31 cellular contexts compared by ENCODE assay signal in genomic region chr1:91655912-91656449, GRCh38.
"Had no signal": no experiment of that assay in that cellular context is flagged by ENCODE, and none has a peak within 500 bp of the region (broad histone marks: within the 10 kb centered on the region; RNA-seq: fewer than 3 reads in every experiment).

No MANE protein-coding gene starts in this region.

- H3K27me3 ChIP-seq: brain microvascular endothelial cell, esophagus muscularis mucosa, foreskin keratinocyte, gastrocnemius medialis, heart left ventricle had no signal

- H3K27ac Mint-ChIP-seq: activated CD4-positive, alpha-beta memory T cell treated with anti-CD3 and anti-CD28 coated beads, Interleukin-2, amount 10 ng/mL, durations not matched to agents 7 days and 5 days; activated CD4-positive, alpha-beta T cell treated with anti-CD3 and anti-CD28 coated beads for 36 hours; activated CD4-positive, alpha-beta T cell treated with anti-CD3 and anti-CD28 coated beads, Interleukin-2, amount 10 ng/mL, durations not matched to agents 7 days and 5 days; activated naive CD4-positive, alpha-beta T cell treated with anti-CD3 and anti-CD28 coated beads, Interleukin-2, amount 10 ng/mL, durations not matched to agents 7 days and 5 days; activated naive CD4-positive, alpha-beta T cell treated with anti-CD3 and anti-CD28 coated beads, Interleukin-2, amount 50 U/mL, for 72 hours; activated naive CD8-positive, alpha-beta T cell treated with anti-CD3 and anti-CD28 coated beads, Interleukin-2, amount 10 ng/mL, durations not matched to agents 7 days and 5 days; activated T-cell treated with anti-CD3 and anti-CD28 coated beads, Interleukin-2, amount 50 U/mL, for 24 hours; activated T-cell treated with anti-CD3 and anti-CD28 coated beads, Interleukin-2, amount 50 U/mL, for 72 hours; T-helper 17 cell; T-helper 2 cell treated with Interferon-gamma antibody and Interleukin-4, amounts not matched to agents 5 μg/mL and 100 μg/mL, for 36 hours had no signal

- H3K4me3 Mint-ChIP-seq: activated CD4-positive, alpha-beta memory T cell treated with anti-CD3 and anti-CD28 coated beads, Interleukin-2, amount 10 ng/mL, durations not matched to agents 7 days and 5 days; activated CD4-positive, alpha-beta T cell treated with anti-CD3 and anti-CD28 coated beads for 36 hours; activated CD4-positive, alpha-beta T cell treated with anti-CD3 and anti-CD28 coated beads, Interleukin-2, amount 10 ng/mL, durations not matched to agents 7 days and 5 days; activated naive CD4-positive, alpha-beta T cell treated with anti-CD3 and anti-CD28 coated beads, Interleukin-2, amount 10 ng/mL, durations not matched to agents 7 days and 5 days; activated naive CD8-positive, alpha-beta T cell treated with anti-CD3 and anti-CD28 coated beads, Interleukin-2, amount 10 ng/mL, durations not matched to agents 7 days and 5 days; activated T-cell treated with anti-CD3 and anti-CD28 coated beads, Interleukin-2, amount 50 U/mL, for 24 hours; activated T-cell treated with anti-CD3 and anti-CD28 coated beads, Interleukin-2, amount 50 U/mL, for 72 hours; central memory CD8-positive, alpha-beta T cell; effector memory CD8-positive, alpha-beta T cell; T-helper 17 cell; T-helper 2 cell treated with Interferon-gamma antibody and Interleukin-4, amounts not matched to agents 5 μg/mL and 100 μg/mL, for 36 hours had no signal

- H3K4me3 ChIP-seq: esophagus muscularis mucosa, gastrocnemius medialis, heart left ventricle had no signal

- H3K27me3 Mint-ChIP-seq: activated CD4-positive, alpha-beta memory T cell treated with anti-CD3 and anti-CD28 coated beads, Interleukin-2, amount 10 ng/mL, durations not matched to agents 7 days and 5 days; activated CD4-positive, alpha-beta T cell treated with anti-CD3 and anti-CD28 coated beads for 36 hours; activated naive CD4-positive, alpha-beta T cell treated with anti-CD3 and anti-CD28 coated beads, Interleukin-2, amount 10 ng/mL, durations not matched to agents 7 days and 5 days; activated naive CD8-positive, alpha-beta T cell treated with anti-CD3 and anti-CD28 coated beads, Interleukin-2, amount 10 ng/mL, durations not matched to agents 7 days and 5 days; activated T-cell treated with anti-CD3 and anti-CD28 coated beads, Interleukin-2, amount 50 U/mL, for 24 hours; central memory CD8-positive, alpha-beta T cell; effector memory CD8-positive, alpha-beta T cell; T-helper 17 cell had no signal

- ATAC-seq: activated CD4-positive, alpha-beta T cell treated with anti-CD3 and anti-CD28 coated beads for 36 hours; activated naive CD4-positive, alpha-beta T cell treated with anti-CD3 and anti-CD28 coated beads, Interleukin-2, amount 50 U/mL, for 72 hours; activated T-cell treated with anti-CD3 and anti-CD28 coated beads, Interleukin-2, amount 50 U/mL, for 72 hours; effector memory CD8-positive, alpha-beta T cell; foreskin keratinocyte; gastrocnemius medialis; heart left ventricle; T-helper 17 cell had no signal

- H3K9me3 Mint-ChIP-seq: effector memory CD8-positive, alpha-beta T cell had no signal

- H3K27ac ChIP-seq: brain microvascular endothelial cell, esophagus muscularis mucosa, foreskin keratinocyte, gastrocnemius medialis, heart left ventricle had no signal

- H3K9me3 ChIP-seq: gastrocnemius medialis had no signal

- DNase-seq: activated CD4-positive, alpha-beta memory T cell treated with anti-CD3 and anti-CD28 coated beads, Interleukin-2, amount 10 ng/mL, durations not matched to agents 7 days and 5 days; activated CD4-positive, alpha-beta T cell treated with anti-CD3 and anti-CD28 coated beads for 36 hours; activated CD4-positive, alpha-beta T cell treated with anti-CD3 and anti-CD28 coated beads, Interleukin-2, amount 10 ng/mL, durations not matched to agents 7 days and 5 days; activated CD4-positive, alpha-beta T cell treated with anti-CD3 and anti-CD28 coated beads, Interleukin-2, amount 50 U/mL, for 4 hours; activated CD4-positive, CD25-positive, alpha-beta regulatory T cell; activated CD4-positive, CD25-positive, alpha-beta regulatory T cell treated with anti-CD3 and anti-CD28 coated beads, Interleukin-2, amount 50 U/mL, for 72 hours; activated CD8-positive, alpha-beta memory T cell treated with anti-CD3 and anti-CD28 coated beads, Interleukin-2, amount 50 U/mL, for 48 hours; activated gamma-delta T cell; activated naive CD4-positive, alpha-beta T cell; activated naive CD4-positive, alpha-beta T cell treated with anti-CD3 and anti-CD28 coated beads, Interleukin-2, amount 10 ng/mL, durations not matched to agents 7 days and 5 days; activated naive CD8-positive, alpha-beta T cell treated with anti-CD3 and anti-CD28 coated beads, Interleukin-2, amount 10 ng/mL, durations not matched to agents 7 days and 5 days; activated T-cell treated with anti-CD3 and anti-CD28 coated beads for 4 hours; activated T-cell treated with anti-CD3 and anti-CD28 coated beads, Interleukin-2, amount 50 U/mL, for 24 hours; activated T-cell treated with anti-CD3 and anti-CD28 coated beads, Interleukin-2, amount 50 U/mL, for 72 hours; amniotic stem cell; anterior cingulate cortex; brain microvascular endothelial cell; cortex of kidney; dermis blood vessel endothelial cell; effector CD4-positive, alpha-beta T cell; effector memory CD8-positive, alpha-beta T cell; foreskin keratinocyte; gastrocnemius medialis; glutamatergic neuron; heart left ventricle; T-helper 17 cell; T1000 had no signal

- H3K4me1 Mint-ChIP-seq: activated CD4-positive, alpha-beta memory T cell treated with anti-CD3 and anti-CD28 coated beads, Interleukin-2, amount 10 ng/mL, durations not matched to agents 7 days and 5 days; activated CD4-positive, alpha-beta T cell treated with anti-CD3 and anti-CD28 coated beads for 36 hours; activated CD4-positive, alpha-beta T cell treated with anti-CD3 and anti-CD28 coated beads, Interleukin-2, amount 10 ng/mL, durations not matched to agents 7 days and 5 days; activated naive CD4-positive, alpha-beta T cell treated with anti-CD3 and anti-CD28 coated beads, Interleukin-2, amount 10 ng/mL, durations not matched to agents 7 days and 5 days; activated naive CD8-positive, alpha-beta T cell treated with anti-CD3 and anti-CD28 coated beads, Interleukin-2, amount 10 ng/mL, durations not matched to agents 7 days and 5 days; T-helper 17 cell had no signal

- H3K36me3 ChIP-seq: brain microvascular endothelial cell, esophagus muscularis mucosa, gastrocnemius medialis, heart left ventricle had no signal
